Comparison of ENCODE assay signal across 13 cellular contexts in genomic region chr17:51036084-51036483, GRCh38.
DNase-seq lines count a peak whose midpoint lies in the region; TF ChIP-seq lines count a peak whose summit lies in the region.
"Had no signal": no experiment of that assay in that cellular context is flagged by ENCODE, and none has a peak within 500 bp of the region (broad histone marks: within the 10 kb centered on the region; RNA-seq: fewer than 3 reads in every experiment).

No MANE protein-coding gene starts in this region.

- H3K27me3 Mint-ChIP-seq in HFFc6 (ENCODE audit: insufficient read depth), result no peaks in the 10 kb centered on the region
- no peaks in the 10 kb centered on the region for H3K27me3 Mint-ChIP-seq in activated T-helper 1 cell treated with anti-CD3 and anti-CD28 coated beads, Interleukin-12 subunit alpha, Interleukin-12 subunit beta, Interleukin-2, Interleukin-4 antibody, amounts not matched to agents 30 ng/mL and 10 ng/mL and 1 ng/mL, durations not matched to agents 14 hours and 24 hours and 36 hours (ENCODE audit: insufficient read depth)
- H3K27me3 Mint-ChIP-seq: activated CD8-positive, alpha-beta memory T cell treated with anti-CD3 and anti-CD28 coated beads, Interleukin-2, amount 10 ng/mL, durations not matched to agents 7 days and 5 days had no signal

- H2AK5ac ChIP-seq in mesenchymal stem cell (ENCODE audit: low read length, severe bottlenecking), result peak overlapping the region; percentile 76

- peaks cover 0 to 65% of the 10 kb centered on the region in 2 experiments for H3K36me3 ChIP-seq in mesenchymal stem cell (ENCODE audit: control insufficient read depth in 1 of 2, insufficient read depth in 2 of 2, low read depth in 1 of 2, low read length in 2 of 2)

- no peak overlapping the region for H2BK15ac ChIP-seq in mesenchymal stem cell (ENCODE audit: low read depth, poor library complexity, severe bottlenecking)

- peak overlapping the region in 1 of 2 experiments; percentile 10 for H2BK12ac ChIP-seq in mesenchymal stem cell (ENCODE audit: low read length in 2 of 2)

- no peak overlapping the region for H3K18ac ChIP-seq in mesenchymal stem cell (ENCODE audit: low read depth in 1 of 2, low read length in 2 of 2)

- no peaks in the 10 kb centered on the region for H3K27me3 ChIP-seq in mesenchymal stem cell (ENCODE audit: control insufficient read depth in 1 of 2, insufficient read depth in 1 of 2, low read length in 2 of 2)
- H3K27me3 ChIP-seq: BE2C had no signal

- POLR2A ChIA-PET in GM10248 (lab: Yijun Ruan, JAX), result no interaction called here

- no peak overlapping the region for H3K9ac ChIP-seq in mesenchymal stem cell (ENCODE audit: low read length)

- no peak overlapping the region for H2AFZ ChIP-seq in mesenchymal stem cell (ENCODE audit: low read depth, low read length)

- no peak for TF ChIP-seq CTCF in HFFc6 (IDR thresholded peaks at IDR 0.05)
- TF ChIP-seq CTCF in GM10248 (IDR thresholded peaks at IDR 0.05; ENCODE audit: control extremely low read depth, extremely low read depth, low read depth, missing control alignments), result no peak

- peaks cover 13% of the 10 kb centered on the region for H3K79me1 ChIP-seq in mesenchymal stem cell (replicated peaks; ENCODE audit: low read length, poor library complexity, severe bottlenecking)

- peak overlapping the region; percentile 71 for H3K27ac Mint-ChIP-seq in HFFc6
- peak overlapping the region; percentile 64 for H3K27ac Mint-ChIP-seq in activated T-helper 1 cell treated with anti-CD3 and anti-CD28 coated beads, Interleukin-12 subunit alpha, Interleukin-12 subunit beta, Interleukin-2, Interleukin-4 antibody, amounts not matched to agents 30 ng/mL and 10 ng/mL and 1 ng/mL, durations not matched to agents 14 hours and 24 hours and 36 hours
- H3K27ac Mint-ChIP-seq: activated CD8-positive, alpha-beta memory T cell treated with anti-CD3 and anti-CD28 coated beads, Interleukin-2, amount 10 ng/mL, durations not matched to agents 7 days and 5 days; T-helper 2 cell treated with Interferon-gamma antibody and Interleukin-4, amounts not matched to agents 5 μg/mL and 100 μg/mL, for 36 hours had no signal

- peak; percentile 16 to 23 for DNase-seq in AML-193 (lab: John Stamatoyannopoulos, UW)
- no peak for DNase-seq in HFFc6
- no peak for DNase-seq in activated T-helper 1 cell treated with anti-CD3 and anti-CD28 coated beads, Interleukin-12 subunit alpha, Interleukin-12 subunit beta, Interleukin-2, Interleukin-4 antibody, amounts not matched to agents 30 ng/mL and 10 ng/mL and 1 ng/mL, durations not matched to agents 14 hours and 24 hours and 36 hours (ENCODE audit: low spot score)
- DNase-seq in mesenchymal stem cell, result no peak
- no peak for DNase-seq in iPS-NIHi11 (ENCODE audit: low spot score)
- no peak for DNase-seq in NCI-H2081 treated with DMSO at 0.1 percent for 48 hours (lab: John Stamatoyannopoulos, UW)
- DNase-seq in GM10248 (ENCODE audit: extremely low spot score), result no peak
- no peak for DNase-seq in occipital lobe (lab: John Stamatoyannopoulos, UW)
- DNase-seq: activated CD8-positive, alpha-beta memory T cell treated with anti-CD3 and anti-CD28 coated beads, Interleukin-2, amount 10 ng/mL, durations not matched to agents 7 days and 5 days; aorta; BE2C; NCI-H187 had no signal

- 0 out of 2 replicates have a peak, but pooled peaks cover 4% of the 10 kb centered on the region for H3K36me3 Mint-ChIP-seq in HFFc6 (ENCODE audit: low read depth)
- H3K36me3 Mint-ChIP-seq in activated T-helper 1 cell treated with anti-CD3 and anti-CD28 coated beads, Interleukin-12 subunit alpha, Interleukin-12 subunit beta, Interleukin-2, Interleukin-4 antibody, amounts not matched to agents 30 ng/mL and 10 ng/mL and 1 ng/mL, durations not matched to agents 14 hours and 24 hours and 36 hours (ENCODE audit: low read depth), result peaks cover 22% of the 10 kb centered on the region

- no peak overlapping the region for H2BK5ac ChIP-seq in mesenchymal stem cell (ENCODE audit: low read depth, low read length, poor library complexity, severe bottlenecking)

- CTCF ChIA-PET in GM10248 (lab: Yijun Ruan, JAX), result interaction anchor here (2.6 kb wide), 1 partner anchor 8 kb away, joined by 16 read pairs; no protein-coding TSS in a partner anchor

- H2BK120ac ChIP-seq in mesenchymal stem cell (ENCODE audit: low read depth, low read length), result no peak overlapping the region

- H3K4me1 Mint-ChIP-seq in HFFc6 (ENCODE audit: low read depth), result peaks cover 36% of the 10 kb centered on the region
- H3K4me1 Mint-ChIP-seq in activated T-helper 1 cell treated with anti-CD3 and anti-CD28 coated beads, Interleukin-12 subunit alpha, Interleukin-12 subunit beta, Interleukin-2, Interleukin-4 antibody, amounts not matched to agents 30 ng/mL and 10 ng/mL and 1 ng/mL, durations not matched to agents 14 hours and 24 hours and 36 hours (ENCODE audit: low read depth), result peaks cover 37% of the 10 kb centered on the region

- no peak overlapping the region for H4K8ac ChIP-seq in mesenchymal stem cell (ENCODE audit: low read length)

- H3K14ac ChIP-seq in mesenchymal stem cell (ENCODE audit: low read length in 2 of 2), result peak overlapping the region in 1 of 2 experiments; percentile 59

- 97% methylated on average over 3 of the region's 3 CpGs for WGBS in mesenchymal stem cell

- no peak overlapping the region for H3K4me3 ChIP-seq in mesenchymal stem cell (ENCODE audit: insufficient read depth in 1 of 2, low read depth in 1 of 2, low read length in 2 of 2)

- peak overlapping the region in 1 of 2 experiments; percentile 76 for H3K4ac ChIP-seq in mesenchymal stem cell (ENCODE audit: low read depth in 1 of 2, low read length in 2 of 2)

- intact Hi-C loops in activated T-helper 1 cell treated with anti-CD3 and anti-CD28 coated beads, Interleukin-12 subunit alpha, Interleukin-12 subunit beta, Interleukin-2, Interleukin-4 antibody, amounts not matched to agents 30 ng/mL and 10 ng/mL and 1 ng/mL, durations not matched to agents 14 hours and 24 hours and 36 hours (cut with micrococcal nuclease), result no loop called here

- H3K23ac ChIP-seq in mesenchymal stem cell (ENCODE audit: low read length in 2 of 2), result peak overlapping the region in 1 of 2 experiments; percentile 59

- no peaks in the 10 kb centered on the region for H3K9me3 ChIP-seq in mesenchymal stem cell (ENCODE audit: control insufficient read depth, low read length)
- H3K9me3 ChIP-seq: BE2C had no signal

- H4K91ac ChIP-seq in mesenchymal stem cell (ENCODE audit: low read length), result no peak overlapping the region

- H3K4me3 Mint-ChIP-seq in HFFc6, result no peak overlapping the region
- no peak overlapping the region for H3K4me3 Mint-ChIP-seq in activated T-helper 1 cell treated with anti-CD3 and anti-CD28 coated beads, Interleukin-12 subunit alpha, Interleukin-12 subunit beta, Interleukin-2, Interleukin-4 antibody, amounts not matched to agents 30 ng/mL and 10 ng/mL and 1 ng/mL, durations not matched to agents 14 hours and 24 hours and 36 hours
- H3K4me3 Mint-ChIP-seq: activated CD8-positive, alpha-beta memory T cell treated with anti-CD3 and anti-CD28 coated beads, Interleukin-2, amount 10 ng/mL, durations not matched to agents 7 days and 5 days; T-helper 2 cell treated with Interferon-gamma antibody and Interleukin-4, amounts not matched to agents 5 μg/mL and 100 μg/mL, for 36 hours had no signal

- H3K27ac ChIP-seq in mesenchymal stem cell (ENCODE audit: low read length, poor library complexity, severe bottlenecking), result peak overlapping the region; percentile 62

- peaks cover 3% of the 10 kb centered on the region for H3K4me1 ChIP-seq in mesenchymal stem cell (ENCODE audit: control insufficient read depth, insufficient read depth, low read depth, low read length)
- H3K4me1 ChIP-seq: BE2C had no signal

- no peaks in the 10 kb centered on the region for H3K9me3 Mint-ChIP-seq in HFFc6
- no peaks in the 10 kb centered on the region for H3K9me3 Mint-ChIP-seq in activated T-helper 1 cell treated with anti-CD3 and anti-CD28 coated beads, Interleukin-12 subunit alpha, Interleukin-12 subunit beta, Interleukin-2, Interleukin-4 antibody, amounts not matched to agents 30 ng/mL and 10 ng/mL and 1 ng/mL, durations not matched to agents 14 hours and 24 hours and 36 hours
- H3K9me3 Mint-ChIP-seq: T-helper 2 cell treated with Interferon-gamma antibody and Interleukin-4, amounts not matched to agents 5 μg/mL and 100 μg/mL, for 36 hours had no signal

- no peak overlapping the region for H3K4me2 ChIP-seq in mesenchymal stem cell (ENCODE audit: low read length, poor library complexity, severe bottlenecking)

Comparison
In these comparisons a context has a peak if more than half of its experiments do, and no peak if none do; other contexts are left out.
1. DNase-seq: peak in AML-193 (2 of 2); none in HFFc6 (single experiment), activated T-helper 1 cell treated with anti-CD3 and anti-CD28 coated beads, Interleukin-12 subunit alpha, Interleukin-12 subunit beta, Interleukin-2, Interleukin-4 antibody, amounts not matched to agents 30 ng/mL and 10 ng/mL and 1 ng/mL, durations not matched to agents 14 hours and 24 hours and 36 hours (single experiment), mesenchymal stem cell (single experiment), iPS-NIHi11 (single experiment), NCI-H2081 treated with DMSO at 0.1 percent for 48 hours (single experiment), GM10248 (single experiment) and occipital lobe (single experiment).